In the genomic region with DNA sequence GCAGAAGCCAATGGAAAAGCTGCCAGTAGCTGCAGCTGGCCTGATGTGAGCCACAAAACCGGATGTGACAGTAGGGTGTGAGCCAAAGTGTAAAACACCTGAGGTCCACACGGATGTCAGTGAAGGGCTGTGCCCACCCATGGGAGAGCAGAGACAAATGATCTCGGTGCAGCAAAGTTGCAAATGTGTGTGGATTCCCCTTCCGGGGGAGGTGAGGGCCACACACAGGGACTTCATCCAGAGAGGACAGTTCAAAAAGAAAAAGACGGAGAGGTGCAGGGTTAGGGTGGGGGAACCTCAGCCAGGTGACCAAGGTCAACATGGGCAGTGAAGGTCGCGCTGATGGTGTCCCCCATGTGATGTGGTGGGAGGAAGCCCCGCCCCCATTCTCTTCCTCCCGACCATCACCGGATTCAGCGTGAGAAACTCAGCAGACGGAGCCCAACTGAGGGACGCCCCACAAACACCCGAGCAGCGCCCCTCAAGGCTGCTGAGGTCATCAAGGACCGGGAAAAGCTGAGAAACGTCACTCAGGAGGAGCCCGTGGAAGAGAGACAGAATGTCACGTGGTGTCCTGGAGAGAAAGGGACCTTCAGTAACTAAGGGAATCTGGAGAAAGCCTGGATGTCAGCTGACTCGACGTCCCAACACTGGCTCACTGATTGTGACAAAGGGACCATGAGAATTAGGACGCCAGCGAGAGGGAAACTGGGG, we compare ENCODE assay signal across 1 cellular context.
TF ChIP-seq lines count a peak whose summit lies in the region.

No MANE protein-coding gene starts in this region.

TF ChIP-seq in GM23338, 12 proteins besides CTCF, POLR2A, EP300 and RAD21 (continued from another document):
- TF ChIP-seq, protein P1, sequence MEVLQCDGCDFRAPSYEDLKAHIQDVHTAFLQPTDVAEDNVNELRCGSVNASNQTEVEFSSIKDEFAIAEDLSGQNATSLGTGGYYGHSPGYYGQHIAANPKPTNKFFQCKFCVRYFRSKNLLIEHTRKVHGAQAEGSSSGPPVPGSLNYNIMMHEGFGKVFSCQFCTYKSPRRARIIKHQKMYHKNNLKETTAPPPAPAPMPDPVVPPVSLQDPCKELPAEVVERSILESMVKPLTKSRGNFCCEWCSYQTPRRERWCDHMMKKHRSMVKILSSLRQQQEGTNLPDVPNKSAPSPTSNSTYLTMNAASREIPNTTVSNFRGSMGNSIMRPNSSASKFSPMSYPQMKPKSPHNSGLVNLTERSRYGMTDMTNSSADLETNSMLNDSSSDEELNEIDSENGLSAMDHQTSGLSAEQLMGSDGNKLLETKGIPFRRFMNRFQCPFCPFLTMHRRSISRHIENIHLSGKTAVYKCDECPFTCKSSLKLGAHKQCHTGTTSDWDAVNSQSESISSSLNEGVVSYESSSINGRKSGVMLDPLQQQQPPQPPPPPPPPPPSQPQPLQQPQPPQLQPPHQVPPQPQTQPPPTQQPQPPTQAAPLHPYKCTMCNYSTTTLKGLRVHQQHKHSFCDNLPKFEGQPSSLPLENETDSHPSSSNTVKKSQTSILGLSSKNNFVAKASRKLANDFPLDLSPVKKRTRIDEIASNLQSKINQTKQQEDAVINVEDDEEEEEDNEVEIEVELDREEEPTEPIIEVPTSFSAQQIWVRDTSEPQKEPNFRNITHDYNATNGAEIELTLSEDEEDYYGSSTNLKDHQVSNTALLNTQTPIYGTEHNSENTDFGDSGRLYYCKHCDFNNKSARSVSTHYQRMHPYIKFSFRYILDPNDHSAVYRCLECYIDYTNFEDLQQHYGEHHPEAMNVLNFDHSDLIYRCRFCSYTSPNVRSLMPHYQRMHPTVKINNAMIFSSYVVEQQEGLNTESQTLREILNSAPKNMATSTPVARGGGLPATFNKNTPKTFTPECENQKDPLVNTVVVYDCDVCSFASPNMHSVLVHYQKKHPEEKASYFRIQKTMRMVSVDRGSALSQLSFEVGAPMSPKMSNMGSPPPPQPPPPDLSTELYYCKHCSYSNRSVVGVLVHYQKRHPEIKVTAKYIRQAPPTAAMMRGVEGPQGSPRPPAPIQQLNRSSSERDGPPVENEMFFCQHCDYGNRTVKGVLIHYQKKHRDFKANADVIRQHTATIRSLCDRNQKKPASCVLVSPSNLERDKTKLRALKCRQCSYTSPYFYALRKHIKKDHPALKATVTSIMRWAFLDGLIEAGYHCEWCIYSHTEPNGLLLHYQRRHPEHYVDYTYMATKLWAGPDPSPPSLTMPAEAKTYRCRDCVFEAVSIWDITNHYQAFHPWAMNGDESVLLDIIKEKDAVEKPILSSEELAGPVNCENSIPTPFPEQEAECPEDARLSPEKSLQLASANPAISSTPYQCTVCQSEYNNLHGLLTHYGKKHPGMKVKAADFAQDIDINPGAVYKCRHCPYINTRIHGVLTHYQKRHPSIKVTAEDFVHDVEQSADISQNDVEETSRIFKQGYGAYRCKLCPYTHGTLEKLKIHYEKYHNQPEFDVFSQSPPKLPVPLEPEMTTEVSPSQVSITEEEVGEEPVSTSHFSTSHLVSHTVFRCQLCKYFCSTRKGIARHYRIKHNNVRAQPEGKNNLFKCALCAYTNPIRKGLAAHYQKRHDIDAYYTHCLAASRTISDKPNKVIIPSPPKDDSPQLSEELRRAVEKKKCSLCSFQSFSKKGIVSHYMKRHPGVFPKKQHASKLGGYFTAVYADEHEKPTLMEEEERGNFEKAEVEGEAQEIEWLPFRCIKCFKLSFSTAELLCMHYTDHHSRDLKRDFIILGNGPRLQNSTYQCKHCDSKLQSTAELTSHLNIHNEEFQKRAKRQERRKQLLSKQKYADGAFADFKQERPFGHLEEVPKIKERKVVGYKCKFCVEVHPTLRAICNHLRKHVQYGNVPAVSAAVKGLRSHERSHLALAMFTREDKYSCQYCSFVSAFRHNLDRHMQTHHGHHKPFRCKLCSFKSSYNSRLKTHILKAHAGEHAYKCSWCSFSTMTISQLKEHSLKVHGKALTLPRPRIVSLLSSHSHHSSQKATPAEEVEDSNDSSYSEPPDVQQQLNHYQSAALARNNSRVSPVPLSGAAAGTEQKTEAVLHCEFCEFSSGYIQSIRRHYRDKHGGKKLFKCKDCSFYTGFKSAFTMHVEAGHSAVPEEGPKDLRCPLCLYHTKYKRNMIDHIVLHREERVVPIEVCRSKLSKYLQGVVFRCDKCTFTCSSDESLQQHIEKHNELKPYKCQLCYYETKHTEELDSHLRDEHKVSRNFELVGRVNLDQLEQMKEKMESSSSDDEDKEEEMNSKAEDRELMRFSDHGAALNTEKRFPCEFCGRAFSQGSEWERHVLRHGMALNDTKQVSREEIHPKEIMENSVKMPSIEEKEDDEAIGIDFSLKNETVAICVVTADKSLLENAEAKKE (CRISPR knock-in tag; IDR thresholded peaks at IDR 0.05) = no peak
- TF ChIP-seq NANOG (IDR thresholded peaks at IDR 0.05; ENCODE audit: borderline replicate concordance) (no peak), ZNF331 (CRISPR knock-in tag; IDR thresholded peaks at IDR 0.05; ENCODE audit: low read depth) (no peak), EZH2 (IDR thresholded peaks at IDR 0.05; ENCODE audit: low read depth, unreplicated experiment) (no peak), STAT1 (IDR thresholded peaks at IDR 0.05; ENCODE audit: unreplicated experiment) (no peak), POLR2AphosphoS5 (IDR thresholded peaks at IDR 0.05; ENCODE audit: low read depth) (no peak)
- TF ChIP-seq, protein P2, sequence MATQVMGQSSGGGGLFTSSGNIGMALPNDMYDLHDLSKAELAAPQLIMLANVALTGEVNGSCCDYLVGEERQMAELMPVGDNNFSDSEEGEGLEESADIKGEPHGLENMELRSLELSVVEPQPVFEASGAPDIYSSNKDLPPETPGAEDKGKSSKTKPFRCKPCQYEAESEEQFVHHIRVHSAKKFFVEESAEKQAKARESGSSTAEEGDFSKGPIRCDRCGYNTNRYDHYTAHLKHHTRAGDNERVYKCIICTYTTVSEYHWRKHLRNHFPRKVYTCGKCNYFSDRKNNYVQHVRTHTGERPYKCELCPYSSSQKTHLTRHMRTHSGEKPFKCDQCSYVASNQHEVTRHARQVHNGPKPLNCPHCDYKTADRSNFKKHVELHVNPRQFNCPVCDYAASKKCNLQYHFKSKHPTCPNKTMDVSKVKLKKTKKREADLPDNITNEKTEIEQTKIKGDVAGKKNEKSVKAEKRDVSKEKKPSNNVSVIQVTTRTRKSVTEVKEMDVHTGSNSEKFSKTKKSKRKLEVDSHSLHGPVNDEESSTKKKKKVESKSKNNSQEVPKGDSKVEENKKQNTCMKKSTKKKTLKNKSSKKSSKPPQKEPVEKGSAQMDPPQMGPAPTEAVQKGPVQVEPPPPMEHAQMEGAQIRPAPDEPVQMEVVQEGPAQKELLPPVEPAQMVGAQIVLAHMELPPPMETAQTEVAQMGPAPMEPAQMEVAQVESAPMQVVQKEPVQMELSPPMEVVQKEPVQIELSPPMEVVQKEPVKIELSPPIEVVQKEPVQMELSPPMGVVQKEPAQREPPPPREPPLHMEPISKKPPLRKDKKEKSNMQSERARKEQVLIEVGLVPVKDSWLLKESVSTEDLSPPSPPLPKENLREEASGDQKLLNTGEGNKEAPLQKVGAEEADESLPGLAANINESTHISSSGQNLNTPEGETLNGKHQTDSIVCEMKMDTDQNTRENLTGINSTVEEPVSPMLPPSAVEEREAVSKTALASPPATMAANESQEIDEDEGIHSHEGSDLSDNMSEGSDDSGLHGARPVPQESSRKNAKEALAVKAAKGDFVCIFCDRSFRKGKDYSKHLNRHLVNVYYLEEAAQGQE (IDR thresholded peaks at IDR 0.05; ENCODE audit: unreplicated experiment) = no peak
TF ChIP-seq in GM23338: peak in this region for 0.
